In the genomic region with DNA sequence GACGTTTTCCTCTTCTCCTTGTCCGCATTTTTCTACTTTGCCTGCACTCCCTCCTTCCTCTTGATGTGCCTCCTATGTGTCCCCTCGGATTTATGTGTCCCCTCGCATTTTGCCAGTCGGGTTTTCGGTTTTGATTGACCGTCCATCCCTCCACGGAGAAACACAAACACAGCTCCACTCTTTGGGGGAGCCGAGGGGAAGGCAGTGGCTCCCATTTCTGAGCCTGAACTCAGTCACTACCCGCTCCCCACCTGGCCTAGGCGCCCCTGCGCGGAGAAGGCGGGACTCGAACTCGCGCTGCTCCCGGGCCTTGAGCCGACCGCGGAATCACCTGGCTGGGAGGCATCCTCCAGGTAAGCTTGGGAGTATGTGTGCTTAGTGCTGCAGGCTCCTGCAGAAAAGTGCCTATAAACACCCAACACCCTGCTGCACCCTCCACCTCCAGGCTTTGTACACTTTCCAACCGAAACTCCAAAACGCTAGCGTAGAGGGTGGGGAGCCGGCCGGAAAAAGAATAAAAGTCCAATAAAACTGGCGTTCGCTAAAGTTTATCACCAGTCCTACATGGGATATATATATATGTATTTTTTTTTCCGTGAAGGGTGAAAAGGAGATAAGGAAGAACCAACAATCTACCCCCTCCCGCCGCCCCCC, we compare ENCODE assay signal across 8 cellular contexts. TPM values are rescaled to one million over a fixed set of nuclear protein-coding genes. Genes with fewer than 3 reads are reported as not detected.
DNase-seq lines count a peak whose midpoint lies in the region; ATAC-seq and TF ChIP-seq lines count a peak whose summit lies in the region.

No MANE protein-coding gene starts in this region.

- no peaks in the 10 kb centered on the region for H3K9me3 ChIP-seq in skeletal muscle tissue (ENCODE audit: control insufficient read depth in 3 of 3, low read length in 3 of 3)

- peak overlapping the region; percentile 98 for H3K27ac Mint-ChIP-seq in activated CD8-positive, alpha-beta T cell treated with anti-CD3 and anti-CD28 coated beads, Interleukin-2, amount 10 ng/mL, durations not matched to agents 7 days and 5 days

- CTCF ChIA-PET in activated CD8-positive, alpha-beta T cell treated with anti-CD3 and anti-CD28 coated beads, Interleukin-2, amount 10 ng/mL, durations not matched to agents 7 days and 5 days (lab: Charles Lee), result interaction anchor here (1.0 to 8.0 kb wide), 12 partner anchors 8 to 272 kb away, joined by 3 to 91 read pairs (median 12); no protein-coding TSS in a partner anchor

- H3K27me3 ChIP-seq in foreskin keratinocyte, result peaks cover 25% of the 10 kb centered on the region
- peaks cover 60 to 74% (median 70%) of the 10 kb centered on the region in 3 donors for H3K27me3 ChIP-seq in skeletal muscle tissue (ENCODE audit: control insufficient read depth in 3 of 3, insufficient read depth in 3 of 3, low read length in 3 of 3)

- peak overlapping the region; percentile 99 for H3K4me3 Mint-ChIP-seq in activated CD8-positive, alpha-beta T cell treated with anti-CD3 and anti-CD28 coated beads, Interleukin-2, amount 10 ng/mL, durations not matched to agents 7 days and 5 days

- POLR2A ChIA-PET in activated CD8-positive, alpha-beta T cell treated with anti-CD3 and anti-CD28 coated beads, Interleukin-2, amount 10 ng/mL, durations not matched to agents 7 days and 5 days (lab: Charles Lee), result interaction anchor here (0.9 to 12.1 kb wide), 26 partner anchors 8 to 401 kb away, joined by 3 to 260 read pairs (median 8); no protein-coding TSS in a partner anchor

- H3K4me1 ChIP-seq in foreskin keratinocyte (peaks cover 13% of the 10 kb centered on the region), skeletal muscle tissue (ENCODE audit: control insufficient read depth in 3 of 3, insufficient read depth in 3 of 3, low read length in 3 of 3) (peaks cover 29 to 48% (median 45%) of the 10 kb centered on the region in 3 donors)

- peaks cover 18% of the 10 kb centered on the region for H3K36me3 Mint-ChIP-seq in activated CD8-positive, alpha-beta T cell treated with anti-CD3 and anti-CD28 coated beads, Interleukin-2, amount 10 ng/mL, durations not matched to agents 7 days and 5 days (ENCODE audit: low read depth)

- ATAC-seq in activated CD8-positive, alpha-beta T cell treated with anti-CD3 and anti-CD28 coated beads, Interleukin-2, amount 10 ng/mL, durations not matched to agents 7 days and 5 days, result no peak
- no peak for ATAC-seq in foreskin keratinocyte
- ATAC-seq in HG03045 (IDR thresholded peaks at IDR 0.05; ENCODE audit: unreplicated experiment), result no peak
- no peak for ATAC-seq in GM21737 (IDR thresholded peaks at IDR 0.05; ENCODE audit: unreplicated experiment)

- no peak for DNase-seq in GM12864 (ENCODE audit: low read depth)
- DNase-seq in activated CD8-positive, alpha-beta T cell treated with anti-CD3 and anti-CD28 coated beads, Interleukin-2, amount 10 ng/mL, durations not matched to agents 7 days and 5 days, result peak; percentile 57
- peak in 1 of 2 donors; percentile 41 for DNase-seq in foreskin keratinocyte
- DNase-seq in NCI-H1092 treated with DMSO at 0.1 percent for 48 hours (lab: John Stamatoyannopoulos, UW), result no peak
- no peak for DNase-seq in SIG-M5 treated with dmso at 0.1 percent for 504 hours (lab: John Stamatoyannopoulos, UW; ENCODE audit: unreplicated experiment)

- no peaks in the 10 kb centered on the region for H3K9me3 Mint-ChIP-seq in activated CD8-positive, alpha-beta T cell treated with anti-CD3 and anti-CD28 coated beads, Interleukin-2, amount 10 ng/mL, durations not matched to agents 7 days and 5 days (ENCODE audit: insufficient read depth)

- H3K36me3 ChIP-seq in skeletal muscle tissue (ENCODE audit: control insufficient read depth in 3 of 3, insufficient read depth in 3 of 3, low read length in 3 of 3), result no peaks in the 10 kb centered on the region

- H3K9ac ChIP-seq in skeletal muscle tissue (ENCODE audit: low read depth in 1 of 3, low read length in 3 of 3), result peak overlapping the region in 2 of 3 donors; percentile 27 to 54

- peaks cover 21% of the 10 kb centered on the region for H3K4me1 Mint-ChIP-seq in activated CD8-positive, alpha-beta T cell treated with anti-CD3 and anti-CD28 coated beads, Interleukin-2, amount 10 ng/mL, durations not matched to agents 7 days and 5 days (ENCODE audit: low read depth)

- peaks cover 7% of the 10 kb centered on the region for H3K27me3 Mint-ChIP-seq in activated CD8-positive, alpha-beta T cell treated with anti-CD3 and anti-CD28 coated beads, Interleukin-2, amount 10 ng/mL, durations not matched to agents 7 days and 5 days (ENCODE audit: low read depth)

- TF ChIP-seq CTCF in GM12864 (IDR thresholded peaks at IDR 0.05; ENCODE audit: low read depth, low read length, missing control alignments) (no peak), foreskin keratinocyte (conservative IDR thresholded peaks at IDR 0.05) (no peak)

- peak overlapping the region; percentile 35 for H3K27ac ChIP-seq in foreskin keratinocyte
- peak overlapping the region; percentile 16 for H3K27ac ChIP-seq in skeletal muscle tissue (ENCODE audit: low read depth, low read length)

- peak overlapping the region; percentile 55 for H3K4me3 ChIP-seq in GM12864 (ENCODE audit: low read depth, low read length)
- peak overlapping the region; percentile 47 to 68 (median 56) for H3K4me3 ChIP-seq in skeletal muscle tissue (ENCODE audit: low read length in 3 of 3)

RNA-seq across cellular contexts. Expression of a gene that starts 3.4 kb away (rescaled TPM):
- 100 to 1,000 TPM; 572 to 592 TPM for total RNA-seq in activated CD8-positive, alpha-beta T cell treated with anti-CD3 and anti-CD28 coated beads, Interleukin-2, amount 10 ng/mL, durations not matched to agents 7 days and 5 days
- total RNA-seq in foreskin keratinocyte (372 and 386 TPM in 2 replicates), skeletal muscle tissue (152 TPM)
- polyA plus RNA-seq in foreskin keratinocyte, result 74.0 and 87.4 TPM in 2 replicates

RNA-seq across cellular contexts. Expression of a gene that starts 50.9 kb away (rescaled TPM):
- 10 to 100 TPM; 14.7 to 15.8 TPM for total RNA-seq in activated CD8-positive, alpha-beta T cell treated with anti-CD3 and anti-CD28 coated beads, Interleukin-2, amount 10 ng/mL, durations not matched to agents 7 days and 5 days
- total RNA-seq in foreskin keratinocyte (20.8 and 24.7 TPM in 2 replicates), skeletal muscle tissue (3.1 TPM)
- 17.1 and 20.7 TPM in 2 replicates for polyA plus RNA-seq in foreskin keratinocyte
